In the genomic region with DNA sequence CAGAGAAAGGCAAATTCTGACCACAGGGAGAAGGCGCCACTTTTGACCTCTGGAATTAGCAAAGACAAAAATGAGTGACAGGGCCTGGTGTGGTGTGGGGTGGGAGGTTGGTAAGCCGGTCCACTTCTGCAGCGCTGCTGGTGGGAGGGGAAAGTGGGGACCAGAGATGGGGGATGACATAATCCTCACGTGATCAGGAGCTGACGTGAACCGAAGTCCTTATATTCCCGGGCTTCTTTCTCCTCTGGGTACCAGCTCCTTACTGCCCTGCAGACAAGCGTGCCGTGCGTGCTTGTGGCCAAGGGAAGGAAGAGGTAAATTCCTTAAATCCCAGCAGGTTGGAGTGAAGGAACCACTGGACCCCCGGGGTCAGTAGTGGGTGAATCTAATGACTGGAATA, we compare ENCODE assay signal across 12 cellular contexts. TPM values are rescaled to one million over a fixed set of nuclear protein-coding genes. Genes with fewer than 3 reads are reported as not detected.
DNase-seq lines count a peak whose midpoint lies in the region; FAIRE-seq and TF ChIP-seq lines count a peak whose summit lies in the region.
"Had no signal": no experiment of that assay in that cellular context is flagged by ENCODE, and none has a peak within 500 bp of the region (broad histone marks: within the 10 kb centered on the region; RNA-seq: fewer than 3 reads in every experiment).

A gene with protein sequence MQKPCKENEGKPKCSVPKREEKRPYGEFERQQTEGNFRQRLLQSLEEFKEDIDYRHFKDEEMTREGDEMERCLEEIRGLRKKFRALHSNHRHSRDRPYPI (plus strand): TSS at position 249 of the 400 bp plus-strand sequence. CDS start 1,165 bp downstream, outside the sequence.

- H3K4me3 ChIP-seq in bronchial epithelial cell (ENCODE audit: low read depth, low read length) (no peak within 1 kb of the TSS), iPS DF 6.9 (ENCODE audit: low read length) (peak within 1 kb of the TSS; percentile 25; the same call in 1 of the 2 replicates), rectal smooth muscle tissue (ENCODE audit: low read length) (peak within 1 kb of the TSS; percentile 29)

- no peak within 1 kb of the TSS for H3K9ac ChIP-seq in rectal smooth muscle tissue (ENCODE audit: low read length)

- FAIRE-seq in bronchial epithelial cell (lab: Jason Lieb, UNC), result no peak
- FAIRE-seq: G401.6 had no signal

- H3K36me3 ChIP-seq in bronchial epithelial cell (ENCODE audit: control insufficient read depth, insufficient read depth, low read length) (no peaks in the 10 kb centered on the region), iPS DF 6.9 (ENCODE audit: control insufficient read depth, insufficient read depth, low read length) (no peaks in the 10 kb centered on the region), rectal smooth muscle tissue (ENCODE audit: control insufficient read depth, insufficient read depth, low read length) (no peaks in the 10 kb centered on the region)

- H3K4me1 ChIP-seq in iPS DF 6.9 (ENCODE audit: control insufficient read depth, insufficient read depth, low read length) (no peaks in the 10 kb centered on the region), rectal smooth muscle tissue (ENCODE audit: control insufficient read depth, insufficient read depth, low read length) (no peaks in the 10 kb centered on the region)

- no peaks in the 10 kb centered on the region for H3K9me3 ChIP-seq in iPS DF 6.9 (ENCODE audit: control insufficient read depth, insufficient read depth, low read length)

- peak; percentile 17 for DNase-seq in GM03348 (ENCODE audit: low spot score)
- DNase-seq in bronchial epithelial cell (ENCODE audit: low read depth), result peak; percentile 0
- DNase-seq in iPS DF 6.9 (ENCODE audit: low read depth, low spot score), result no peak
- DNase-seq in NCI-H1436 treated with DMSO at 0.1 percent for 48 hours (lab: John Stamatoyannopoulos, UW), result no peak
- no peak for DNase-seq in T-helper 2 cell
- no peak for DNase-seq in SIG-M5 (lab: John Stamatoyannopoulos, UW)
- DNase-seq in CD1c-positive myeloid dendritic cell (ENCODE audit: extremely low spot score), result no peak
- DNase-seq: activated CD8-positive, alpha-beta memory T cell treated with anti-CD3 and anti-CD28 coated beads, Interleukin-2, amount 50 U/mL, for 48 hours; naive B cell; NCI-H226 had no signal

- TF ChIP-seq CTCF in bronchial epithelial cell (IDR thresholded peaks at IDR 0.05; ENCODE audit: insufficient read depth, low read length, severe bottlenecking), result no peak

- no CpG with 5 or more reads among the region's 11 CpGs for WGBS in iPS DF 6.9 (ENCODE audit: insufficient coverage, insufficient read length)

- H3K27me3 ChIP-seq in bronchial epithelial cell (ENCODE audit: control insufficient read depth, insufficient read depth, low read length), result no peaks in the 10 kb centered on the region
- no peaks in the 10 kb centered on the region for H3K27me3 ChIP-seq in iPS DF 6.9 (ENCODE audit: control insufficient read depth, insufficient read depth, low read length)
- peaks cover 5% of the 10 kb centered on the region for H3K27me3 ChIP-seq in rectal smooth muscle tissue (ENCODE audit: control insufficient read depth, insufficient read depth, low read length)

- H3K27ac ChIP-seq in iPS DF 6.9 (ENCODE audit: low read length) (no peak within 1 kb of the TSS), rectal smooth muscle tissue (ENCODE audit: low read depth, low read length) (peak within 1 kb of the TSS; percentile 18)

RNA-seq across cellular contexts. Expression of the gene that starts here (rescaled TPM):
- total RNA-seq in bronchial epithelial cell, result 0.77 and 1.1 TPM in 2 replicates

Comparison
In these comparisons a context has a peak if more than half of its experiments do, and no peak if none do; other contexts are left out.
1. DNase-seq: peak in GM03348 (single experiment) and bronchial epithelial cell (single experiment); none in iPS DF 6.9 (single experiment), NCI-H1436 treated with DMSO at 0.1 percent for 48 hours (single experiment), T-helper 2 cell (0 of 5), SIG-M5 (single experiment) and CD1c-positive myeloid dendritic cell (single experiment).